Comparison of ENCODE assay signal across 1 cellular context in genomic region chr1:181088079-181089016, GRCh38.
TF ChIP-seq lines count a peak whose summit lies in the region.

Gene IER5 (plus strand): TSS chr1:181088700. CDS start chr1:181088903, 203 bp downstream.

TF ChIP-seq in HEK293, 187 proteins besides CTCF, POLR2A, EP300 and RAD21 (continued from another document and continues in another):
- TF ChIP-seq, protein P1, sequence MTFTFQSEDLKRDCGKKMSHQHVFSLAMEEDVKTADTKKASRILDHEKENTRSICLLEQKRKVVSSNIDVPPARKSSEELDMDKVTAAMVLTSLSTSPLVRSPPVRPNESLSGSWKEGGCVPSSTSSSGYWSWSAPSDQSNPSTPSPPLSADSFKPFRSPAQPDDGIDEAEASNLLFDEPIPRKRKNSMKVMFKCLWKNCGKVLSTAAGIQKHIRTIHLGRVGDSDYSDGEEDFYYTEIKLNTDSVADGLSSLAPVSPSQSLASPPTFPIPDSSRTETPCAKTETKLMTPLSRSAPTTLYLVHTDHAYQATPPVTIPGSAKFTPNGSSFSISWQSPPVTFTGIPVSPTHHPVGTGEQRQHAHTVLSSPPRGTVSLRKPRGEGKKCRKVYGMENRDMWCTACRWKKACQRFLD (tag by site-specific recombination; IDR thresholded peaks at IDR 0.05): no peak
- TF ChIP-seq ZNF324 (tag by site-specific recombination; IDR thresholded peaks at IDR 0.05) (no peak; the same call in 1 of the 2 replicates), SP2 (tag by site-specific recombination; IDR thresholded peaks at IDR 0.05) (peak; percentile 94), ZSCAN4 (tag by site-specific recombination; IDR thresholded peaks at IDR 0.05) (peak; percentile 7; the same call in 1 of the 2 replicates), ZNF654 (tag by site-specific recombination; IDR thresholded peaks at IDR 0.05; ENCODE audit: low read depth) (no peak), TCF7L2 (IDR thresholded peaks at IDR 0.05; ENCODE audit: borderline replicate concordance, low read depth, low read length) (no peak), ZNF544 (tag by site-specific recombination; IDR thresholded peaks at IDR 0.05) (no peak), KLF8 (tag by site-specific recombination; IDR thresholded peaks at IDR 0.05) (peak; percentile 90), ZNF629 (tag by site-specific recombination; IDR thresholded peaks at IDR 0.05) (peak; percentile 56), ZNF280D (tag by site-specific recombination; IDR thresholded peaks at IDR 0.05) (no peak), ZNF513 (tag by site-specific recombination; IDR thresholded peaks at IDR 0.05) (0 out of 2 replicates have a peak, but pooled peaks have one; percentile 10), ZNF658 (tag by site-specific recombination; IDR thresholded peaks at IDR 0.05) (no peak), ZNF488 (tag by site-specific recombination; IDR thresholded peaks at IDR 0.05) (no peak), YY2 (tag by site-specific recombination; IDR thresholded peaks at IDR 0.05) (peak; percentile 60), REPIN1 (tag by site-specific recombination; IDR thresholded peaks at IDR 0.05; ENCODE audit: low read depth) (peak; percentile 57; the same call in 1 of the 2 replicates), ZNF785 (tag by site-specific recombination; IDR thresholded peaks at IDR 0.05) (no peak), ZNF580 (tag by site-specific recombination; IDR thresholded peaks at IDR 0.05) (no peak), ZNF623 (tag by site-specific recombination; IDR thresholded peaks at IDR 0.05) (no peak), ZNF350 (tag by site-specific recombination; IDR thresholded peaks at IDR 0.05) (no peak), OSR2 (tag by site-specific recombination; IDR thresholded peaks at IDR 0.05) (peak; percentile 27; the same call in 1 of the 2 replicates), ZNF510 (tag by site-specific recombination; IDR thresholded peaks at IDR 0.05; ENCODE audit: insufficient replicate concordance) (no peak), ZNF555 (tag by site-specific recombination; conservative IDR thresholded peaks at IDR 0.05) (no peak), ZBTB26 (tag by site-specific recombination; optimal IDR thresholded peaks at IDR 0.05) (peak; percentile 85), YY1 (tag by site-specific recombination; IDR thresholded peaks at IDR 0.05) (no peak), ZNF777 (tag by site-specific recombination; IDR thresholded peaks at IDR 0.05; ENCODE audit: borderline replicate concordance) (no peak), ZNF626 (tag by site-specific recombination; IDR thresholded peaks at IDR 0.05) (no peak), ZNF112 (tag by site-specific recombination; IDR thresholded peaks at IDR 0.05) (no peak), OVOL3 (tag by site-specific recombination; IDR thresholded peaks at IDR 0.05) (peak; percentile 3; the same call in 1 of the 2 replicates), ZNF239 (tag by site-specific recombination; IDR thresholded peaks at IDR 0.05) (no peak), ZNF701 (tag by site-specific recombination; IDR thresholded peaks at IDR 0.05) (no peak), KLF1 (tag by site-specific recombination; IDR thresholded peaks at IDR 0.05) (peak; percentile 8; the same call in 1 of the 2 replicates), ZNF76 (tag by site-specific recombination; IDR thresholded peaks at IDR 0.05; ENCODE audit: borderline replicate concordance, low read depth) (peak; percentile 33; the same call in 1 of the 2 replicates), ZNF157 (tag by site-specific recombination; IDR thresholded peaks at IDR 0.05) (0 out of 2 replicates have a peak, but pooled peaks have one; percentile 29), ZNF585B (tag by site-specific recombination; IDR thresholded peaks at IDR 0.05) (no peak), ZNF707 (tag by site-specific recombination; IDR thresholded peaks at IDR 0.05) (no peak), ZNF311 (tag by site-specific recombination; IDR thresholded peaks at IDR 0.05; ENCODE audit: borderline replicate concordance) (no peak), ZNF223 (tag by site-specific recombination; IDR thresholded peaks at IDR 0.05) (no peak), ZNF830 (tag by site-specific recombination; IDR thresholded peaks at IDR 0.05; ENCODE audit: low read depth) (no peak), ZNF16 (tag by site-specific recombination; IDR thresholded peaks at IDR 0.05; ENCODE audit: low read depth) (no peak), ZNF843 (tag by site-specific recombination; IDR thresholded peaks at IDR 0.05) (peak; percentile 23; the same call in 1 of the 2 replicates), ZFP37 (tag by site-specific recombination; IDR thresholded peaks at IDR 0.05) (peak; percentile 92; the same call in 1 of the 2 replicates), GLIS1 (tag by site-specific recombination; IDR thresholded peaks at IDR 0.05) (peak; percentile 27; the same call in 1 of the 2 replicates), ZNF175 (tag by site-specific recombination; IDR thresholded peaks at IDR 0.05) (no peak), KLF17 (tag by site-specific recombination; IDR thresholded peaks at IDR 0.05) (peak; percentile 90), ZNF514 (tag by site-specific recombination; IDR thresholded peaks at IDR 0.05) (no peak), ZNF791 (tag by site-specific recombination; IDR thresholded peaks at IDR 0.05) (no peak), ZNF610 (tag by site-specific recombination; IDR thresholded peaks at IDR 0.05; ENCODE audit: borderline replicate concordance) (no peak), HOXA7 (CRISPR knock-in tag; IDR thresholded peaks at IDR 0.05; ENCODE audit: borderline replicate concordance) (no peak), ZNF354C (tag by site-specific recombination; IDR thresholded peaks at IDR 0.05; ENCODE audit: borderline replicate concordance, low read depth) (no peak), ZNF600 (tag by site-specific recombination; IDR thresholded peaks at IDR 0.05) (peak; percentile 100), ZNF202 (tag by site-specific recombination; IDR thresholded peaks at IDR 0.05; ENCODE audit: borderline replicate concordance) (no peak), ZNF639 (tag by site-specific recombination; IDR thresholded peaks at IDR 0.05) (no peak; the same call in none of the 2 replicates), ZEB2 (tag by site-specific recombination; IDR thresholded peaks at IDR 0.05) (peak; percentile 83), EGR2 (tag by site-specific recombination; IDR thresholded peaks at IDR 0.05; ENCODE audit: low read depth) (no peak), ZNF48 (tag by site-specific recombination; IDR thresholded peaks at IDR 0.05) (no peak)
- TF ChIP-seq, protein P2, sequence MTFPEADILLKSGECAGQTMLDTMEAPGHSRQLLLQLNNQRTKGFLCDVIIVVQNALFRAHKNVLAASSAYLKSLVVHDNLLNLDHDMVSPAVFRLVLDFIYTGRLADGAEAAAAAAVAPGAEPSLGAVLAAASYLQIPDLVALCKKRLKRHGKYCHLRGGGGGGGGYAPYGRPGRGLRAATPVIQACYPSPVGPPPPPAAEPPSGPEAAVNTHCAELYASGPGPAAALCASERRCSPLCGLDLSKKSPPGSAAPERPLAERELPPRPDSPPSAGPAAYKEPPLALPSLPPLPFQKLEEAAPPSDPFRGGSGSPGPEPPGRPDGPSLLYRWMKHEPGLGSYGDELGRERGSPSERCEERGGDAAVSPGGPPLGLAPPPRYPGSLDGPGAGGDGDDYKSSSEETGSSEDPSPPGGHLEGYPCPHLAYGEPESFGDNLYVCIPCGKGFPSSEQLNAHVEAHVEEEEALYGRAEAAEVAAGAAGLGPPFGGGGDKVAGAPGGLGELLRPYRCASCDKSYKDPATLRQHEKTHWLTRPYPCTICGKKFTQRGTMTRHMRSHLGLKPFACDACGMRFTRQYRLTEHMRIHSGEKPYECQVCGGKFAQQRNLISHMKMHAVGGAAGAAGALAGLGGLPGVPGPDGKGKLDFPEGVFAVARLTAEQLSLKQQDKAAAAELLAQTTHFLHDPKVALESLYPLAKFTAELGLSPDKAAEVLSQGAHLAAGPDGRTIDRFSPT (tag by site-specific recombination; IDR thresholded peaks at IDR 0.05): no peak
- TF ChIP-seq, protein P3, sequence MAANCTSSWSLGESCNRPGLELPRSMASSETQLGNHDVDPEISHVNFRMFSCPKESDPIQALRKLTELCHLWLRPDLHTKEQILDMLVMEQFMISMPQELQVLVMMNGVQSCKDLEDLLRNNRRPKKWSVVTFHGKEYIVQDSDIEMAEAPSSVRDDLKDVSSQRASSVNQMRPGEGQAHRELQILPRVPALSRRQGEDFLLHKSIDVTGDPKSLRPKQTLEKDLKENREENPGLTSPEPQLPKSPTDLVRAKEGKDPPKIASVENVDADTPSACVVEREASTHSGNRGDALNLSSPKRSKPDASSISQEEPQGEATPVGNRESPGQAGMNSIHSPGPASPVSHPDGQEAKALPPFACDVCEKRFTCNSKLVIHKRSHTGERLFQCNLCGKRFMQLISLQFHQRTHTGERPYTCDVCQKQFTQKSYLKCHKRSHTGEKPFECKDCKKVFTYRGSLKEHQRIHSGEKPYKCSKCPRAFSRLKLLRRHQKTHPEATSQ (tag by site-specific recombination; IDR thresholded peaks at IDR 0.05): no peak
